In genomic region chr16:30901201-30902069, GRCh38 we compare ENCODE assay signal across 8 cellular contexts. TPM values are rescaled to one million over a fixed set of nuclear protein-coding genes. Genes with fewer than 3 reads are reported as not detected.
DNase-seq lines count a peak whose midpoint lies in the region; ATAC-seq, FAIRE-seq and TF ChIP-seq lines count a peak whose summit lies in the region.

No MANE protein-coding gene starts in this region.

- FAIRE-seq in astrocyte (lab: Jason Lieb, UNC) = no peak

- H3K79me2 ChIP-seq in astrocyte (ENCODE audit: insufficient read depth, low read length) (no peaks in the 10 kb centered on the region), mesendoderm (ENCODE audit: control insufficient read depth, insufficient read depth, low read length) (no peaks in the 10 kb centered on the region)

- H3K23ac ChIP-seq in mesendoderm (ENCODE audit: low read length) = no peak overlapping the region

- peaks cover 4% of the 10 kb centered on the region for H3K9me3 Mint-ChIP-seq in stimulated activated naive CD8-positive, alpha-beta T cell treated with anti-CD3 and anti-CD28 coated beads, Interleukin-15, Interleukin-2, amounts not matched to agents 100 ng/mL and 50 ng/mL, for 24 hours
- H3K9me3 Mint-ChIP-seq in astrocyte (ENCODE audit: unreplicated experiment) = no peaks in the 10 kb centered on the region

- no peaks in the 10 kb centered on the region for H3K36me3 Mint-ChIP-seq in stimulated activated naive CD8-positive, alpha-beta T cell treated with anti-CD3 and anti-CD28 coated beads, Interleukin-15, Interleukin-2, amounts not matched to agents 100 ng/mL and 50 ng/mL, for 24 hours (ENCODE audit: low read depth)
- no peaks in the 10 kb centered on the region for H3K36me3 Mint-ChIP-seq in astrocyte (ENCODE audit: low read depth, unreplicated experiment)

- H3K4me2 ChIP-seq in astrocyte (ENCODE audit: low read length) (peak overlapping the region; percentile 86), mesendoderm (ENCODE audit: low read length) (peak overlapping the region; percentile 66)

- no peaks in the 10 kb centered on the region for H3K9me3 ChIP-seq in astrocyte (ENCODE audit: insufficient read depth, low read depth, low read length)

- H3K9ac ChIP-seq in astrocyte (ENCODE audit: low read length) (peak overlapping the region; percentile 84), mesendoderm (ENCODE audit: low read length) (peak overlapping the region; percentile 67)

- no CpG with 5 or more reads among the region's 12 CpGs for WGBS in mesendoderm (ENCODE audit: extremely low coverage, insufficient coverage, low lambda C conversion rate)

- H3K27me3 ChIP-seq in astrocyte (ENCODE audit: insufficient read depth, low read length) = no peaks in the 10 kb centered on the region
- no peaks in the 10 kb centered on the region for H3K27me3 ChIP-seq in mesendoderm (ENCODE audit: insufficient read depth, low read length, poor library complexity)

- no peak for ATAC-seq in stimulated activated naive CD8-positive, alpha-beta T cell treated with anti-CD3 and anti-CD28 coated beads, Interleukin-15, Interleukin-2, amounts not matched to agents 100 U/mL and 50 U/mL, for 24 hours
- ATAC-seq in HG02798 (IDR thresholded peaks at IDR 0.05; ENCODE audit: poor library complexity, unreplicated experiment) = no peak
- ATAC-seq in GM21737 (IDR thresholded peaks at IDR 0.05; ENCODE audit: unreplicated experiment) = no peak

- no peak overlapping the region for H3K4ac ChIP-seq in mesendoderm (ENCODE audit: low read depth, low read length)

- no peaks in the 10 kb centered on the region for H3K27me3 Mint-ChIP-seq in stimulated activated naive CD8-positive, alpha-beta T cell treated with anti-CD3 and anti-CD28 coated beads, Interleukin-15, Interleukin-2, amounts not matched to agents 100 ng/mL and 50 ng/mL, for 24 hours
- no peaks in the 10 kb centered on the region for H3K27me3 Mint-ChIP-seq in astrocyte (ENCODE audit: low read depth, unreplicated experiment)

- peaks cover 37% of the 10 kb centered on the region for H3K4me1 Mint-ChIP-seq in stimulated activated naive CD8-positive, alpha-beta T cell treated with anti-CD3 and anti-CD28 coated beads, Interleukin-15, Interleukin-2, amounts not matched to agents 100 ng/mL and 50 ng/mL, for 24 hours (ENCODE audit: low read depth)
- H3K4me1 Mint-ChIP-seq in astrocyte (ENCODE audit: low read depth, unreplicated experiment) = peaks cover 2% of the 10 kb centered on the region

- peak overlapping the region; percentile 37 for H3K4me3 ChIP-seq in astrocyte (ENCODE audit: insufficient read depth, low read depth, low read length)
- H3K4me3 ChIP-seq in mesendoderm (ENCODE audit: low read length) = no peak overlapping the region

- H3K56ac ChIP-seq in mesendoderm (ENCODE audit: low read length) = peak overlapping the region; percentile 79

- peak overlapping the region; percentile 83 for H2AFZ ChIP-seq in astrocyte (ENCODE audit: low read depth, low read length)

- peak overlapping the region; percentile 54 for H3K18ac ChIP-seq in mesendoderm (ENCODE audit: low read length)

- peak overlapping the region; percentile 71 for H3K27ac Mint-ChIP-seq in stimulated activated naive CD8-positive, alpha-beta T cell treated with anti-CD3 and anti-CD28 coated beads, Interleukin-15, Interleukin-2, amounts not matched to agents 100 ng/mL and 50 ng/mL, for 24 hours
- H3K27ac Mint-ChIP-seq in astrocyte (ENCODE audit: unreplicated experiment) = no peak overlapping the region

- peaks cover 17% of the 10 kb centered on the region for H3K4me1 ChIP-seq in astrocyte (ENCODE audit: insufficient read depth, low read length)
- peaks cover 6% of the 10 kb centered on the region for H3K4me1 ChIP-seq in mesendoderm (ENCODE audit: control insufficient read depth, low read depth, low read length)

- H3K79me1 ChIP-seq in mesendoderm (ENCODE audit: low read length) = no peaks in the 10 kb centered on the region

- no peak for TF ChIP-seq CTCF in astrocyte (IDR thresholded peaks at IDR 0.05; ENCODE audit: insufficient read depth, low read depth, low read length)

- H4K5ac ChIP-seq in mesendoderm (ENCODE audit: low read length) = no peak overlapping the region

- H2BK15ac ChIP-seq in mesendoderm (replicated peaks; ENCODE audit: low read depth) = no peak overlapping the region

- H4K8ac ChIP-seq in mesendoderm (ENCODE audit: low read depth, low read length) = no peak overlapping the region

- H2AK5ac ChIP-seq in mesendoderm (ENCODE audit: low read length) = no peak overlapping the region

- DNase-seq in stimulated activated naive CD8-positive, alpha-beta T cell treated with anti-CD3 and anti-CD28 coated beads, Interleukin-15, Interleukin-2, amounts not matched to agents 100 U/mL and 50 U/mL, for 24 hours = no peak
- DNase-seq in astrocyte (ENCODE audit: low read depth) = no peak
- DNase-seq in mesendoderm = peak; percentile 34
- no peak for DNase-seq in central memory CD4-positive, alpha-beta T cell
- DNase-seq in COR-L47 (lab: John Stamatoyannopoulos, UW) = no peak

- no peaks in the 10 kb centered on the region for H4K20me1 ChIP-seq in astrocyte (ENCODE audit: insufficient read depth, low read length)

- no peak overlapping the region for H2BK120ac ChIP-seq in mesendoderm (ENCODE audit: low read depth, low read length)

- peak overlapping the region; percentile 12 for H3K27ac ChIP-seq in astrocyte (ENCODE audit: low read depth, low read length)
- peak overlapping the region; percentile 89 for H3K27ac ChIP-seq in mesendoderm (ENCODE audit: low read depth, low read length)

- H3K36me3 ChIP-seq in astrocyte (ENCODE audit: insufficient read depth, low read length) (no peaks in the 10 kb centered on the region), mesendoderm (ENCODE audit: control insufficient read depth, insufficient read depth, low read length) (no peaks in the 10 kb centered on the region)

- no peak overlapping the region for H2BK5ac ChIP-seq in mesendoderm (ENCODE audit: low read length)

- H3K4me3 Mint-ChIP-seq in stimulated activated naive CD8-positive, alpha-beta T cell treated with anti-CD3 and anti-CD28 coated beads, Interleukin-15, Interleukin-2, amounts not matched to agents 100 ng/mL and 50 ng/mL, for 24 hours = peak overlapping the region; percentile 71
- peak overlapping the region; percentile 64 for H3K4me3 Mint-ChIP-seq in astrocyte (ENCODE audit: unreplicated experiment)

RNA-seq across cellular contexts. Expression of gene CTF1, which starts 5.0 kb away (rescaled TPM):
- total RNA-seq in astrocyte = 5.2 and 5.9 TPM in 2 replicates
- 1.7 TPM for polyA plus RNA-seq in mesendoderm (2013, experiment 1 of 2)
- polyA plus RNA-seq in mesendoderm (2013, experiment 2 of 2) = 1.6 TPM

RNA-seq across cellular contexts. Expression of gene BCL7C, which starts 7.6 kb away (rescaled TPM):
- 37.7 and 40.7 TPM in 2 replicates for total RNA-seq in astrocyte
- 24.5 TPM for polyA plus RNA-seq in mesendoderm (2013, experiment 1 of 2)
- polyA plus RNA-seq in mesendoderm (2013, experiment 2 of 2) = 23.1 TPM

RNA-seq across cellular contexts. Expression of gene FBXL19, which starts 21.9 kb away (rescaled TPM):
- 42.3 and 42.5 TPM in 2 replicates for total RNA-seq in astrocyte
- 46.9 TPM for polyA plus RNA-seq in mesendoderm (2013, experiment 1 of 2)
- 47.5 TPM for polyA plus RNA-seq in mesendoderm (2013, experiment 2 of 2)

RNA-seq across cellular contexts. Expression of gene ORAI3, which starts 47.4 kb away (rescaled TPM):
- 21.1 and 22.6 TPM in 2 replicates for total RNA-seq in astrocyte
- 3.6 TPM for polyA plus RNA-seq in mesendoderm (2013, experiment 1 of 2)
- 3.5 TPM for polyA plus RNA-seq in mesendoderm (2013, experiment 2 of 2)

RNA-seq across cellular contexts. Expression of gene SETD1A, which starts 56.1 kb away (rescaled TPM):
- total RNA-seq in astrocyte = 15.4 and 18.7 TPM in 2 replicates
- 27.7 TPM for polyA plus RNA-seq in mesendoderm (2013, experiment 1 of 2)
- polyA plus RNA-seq in mesendoderm (2013, experiment 2 of 2) = 25.3 TPM
